8 cellular contexts compared by ENCODE assay signal in the genomic region with DNA sequence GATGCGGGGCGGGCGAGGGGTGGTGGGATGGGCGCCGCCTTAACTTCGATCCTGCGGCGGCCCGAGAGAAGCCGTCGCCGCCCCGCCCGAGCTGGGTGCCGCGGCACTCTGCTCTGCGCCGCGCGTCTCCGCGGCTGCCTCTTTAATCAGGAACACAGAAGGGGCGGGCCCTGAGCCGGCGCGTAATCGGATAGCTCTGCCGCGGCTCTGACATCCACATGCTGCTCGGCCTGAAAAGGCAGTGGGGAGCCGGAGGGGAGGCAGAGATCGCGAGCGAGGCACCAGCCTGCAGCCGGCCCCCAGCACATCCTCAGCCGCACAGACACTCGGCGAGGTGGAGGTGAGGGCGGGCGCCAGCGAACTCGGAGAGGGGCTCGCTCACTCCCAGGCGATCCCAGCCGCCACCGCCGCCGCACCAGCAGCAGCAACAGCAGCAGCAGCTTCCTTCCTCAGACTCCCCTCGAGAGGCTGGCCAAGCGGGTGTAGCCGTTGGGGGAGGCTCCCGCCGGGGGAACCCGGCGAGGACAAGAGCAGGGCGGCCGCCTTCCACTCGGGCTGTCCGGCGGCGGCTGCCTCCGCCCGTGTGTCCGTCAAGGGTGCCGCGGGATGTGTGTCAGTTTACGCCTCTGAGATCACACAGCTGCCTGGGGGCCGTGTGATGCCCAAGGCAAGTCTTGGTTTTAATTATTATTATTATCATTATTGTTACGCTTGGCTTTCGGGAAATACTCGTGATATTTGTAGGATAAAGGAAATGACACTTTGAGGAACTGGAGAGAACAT. TPM values are rescaled to one million over a fixed set of nuclear protein-coding genes. Genes with fewer than 3 reads are reported as not detected.
DNase-seq lines count a peak whose midpoint lies in the region; ATAC-seq and TF ChIP-seq lines count a peak whose summit lies in the region.

A gene with protein sequence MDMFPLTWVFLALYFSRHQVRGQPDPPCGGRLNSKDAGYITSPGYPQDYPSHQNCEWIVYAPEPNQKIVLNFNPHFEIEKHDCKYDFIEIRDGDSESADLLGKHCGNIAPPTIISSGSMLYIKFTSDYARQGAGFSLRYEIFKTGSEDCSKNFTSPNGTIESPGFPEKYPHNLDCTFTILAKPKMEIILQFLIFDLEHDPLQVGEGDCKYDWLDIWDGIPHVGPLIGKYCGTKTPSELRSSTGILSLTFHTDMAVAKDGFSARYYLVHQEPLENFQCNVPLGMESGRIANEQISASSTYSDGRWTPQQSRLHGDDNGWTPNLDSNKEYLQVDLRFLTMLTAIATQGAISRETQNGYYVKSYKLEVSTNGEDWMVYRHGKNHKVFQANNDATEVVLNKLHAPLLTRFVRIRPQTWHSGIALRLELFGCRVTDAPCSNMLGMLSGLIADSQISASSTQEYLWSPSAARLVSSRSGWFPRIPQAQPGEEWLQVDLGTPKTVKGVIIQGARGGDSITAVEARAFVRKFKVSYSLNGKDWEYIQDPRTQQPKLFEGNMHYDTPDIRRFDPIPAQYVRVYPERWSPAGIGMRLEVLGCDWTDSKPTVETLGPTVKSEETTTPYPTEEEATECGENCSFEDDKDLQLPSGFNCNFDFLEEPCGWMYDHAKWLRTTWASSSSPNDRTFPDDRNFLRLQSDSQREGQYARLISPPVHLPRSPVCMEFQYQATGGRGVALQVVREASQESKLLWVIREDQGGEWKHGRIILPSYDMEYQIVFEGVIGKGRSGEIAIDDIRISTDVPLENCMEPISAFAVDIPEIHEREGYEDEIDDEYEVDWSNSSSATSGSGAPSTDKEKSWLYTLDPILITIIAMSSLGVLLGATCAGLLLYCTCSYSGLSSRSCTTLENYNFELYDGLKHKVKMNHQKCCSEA (plus strand): TSS at position 263 of the 783 bp plus-strand sequence. CDS start 790 bp downstream, outside the sequence.

- H3K27ac Mint-ChIP-seq in progenitor cell of endocrine pancreas = peak within 1 kb of the TSS; percentile 73

- H3K27me3 ChIP-seq in right cardiac atrium (ENCODE audit: control insufficient read depth, insufficient read depth) = no peaks in the 10 kb centered on the region

- peaks cover 39% of the 10 kb centered on the region for H3K4me1 Mint-ChIP-seq in progenitor cell of endocrine pancreas (ENCODE audit: low read depth)

- peak within 1 kb of the TSS; percentile 78 for H3K4me3 Mint-ChIP-seq in progenitor cell of endocrine pancreas (ENCODE audit: low read depth)

- H3K9me3 ChIP-seq in right cardiac atrium (ENCODE audit: control insufficient read depth, low read length) = no peaks in the 10 kb centered on the region

- DNase-seq in GM12865 (ENCODE audit: low read depth) (peak; percentile 68), NCI-H1105 treated with DMSO at 0.1 percent for 48 hours (lab: John Stamatoyannopoulos, UW) (peak; percentile 80), astrocyte of the spinal cord (ENCODE audit: low read depth, low spot score) (peak; percentile 94), right cardiac atrium (peak; percentile 85 to 94 (median 93)), progenitor cell of endocrine pancreas (ENCODE audit: low spot score, unreplicated experiment) (peak; percentile 52)
- DNase-seq in effector CD8-positive, alpha-beta T cell (lab: John Stamatoyannopoulos, UW) = no peak

- H3K27ac ChIP-seq in right cardiac atrium (ENCODE audit: low read length) = peak within 1 kb of the TSS; percentile 44

- no peaks in the 10 kb centered on the region for H3K9me3 Mint-ChIP-seq in progenitor cell of endocrine pancreas (ENCODE audit: low read depth)

- no peaks in the 10 kb centered on the region for H3K36me3 Mint-ChIP-seq in progenitor cell of endocrine pancreas (ENCODE audit: insufficient read depth)

- H3K4me1 ChIP-seq in right cardiac atrium (ENCODE audit: control insufficient read depth, insufficient read depth, low read length) = peaks cover 3% of the 10 kb centered on the region

- ATAC-seq in HG02642 (IDR thresholded peaks at IDR 0.05; ENCODE audit: poor library complexity, unreplicated experiment) = peak; percentile 82
- peak; percentile 90 to 93 for ATAC-seq in right cardiac atrium

- H3K27me3 Mint-ChIP-seq in progenitor cell of endocrine pancreas = peaks cover 77% of the 10 kb centered on the region

- in situ Hi-C loops in astrocyte of the spinal cord (cut with HindIII; ENCODE audit: low sequenced_read_pairs) = no loop called here

- intact Hi-C loops in T-helper 1 cell treated with Interleukin-12 subunit alpha and Interleukin-12 subunit beta and Interleukin-4 antibody, amounts not matched to agents 30 ng/mL and 1 ng/mL, for 36 hours (cut with micrococcal nuclease) = loop anchor here (1.0 to 10.0 kb wide), 8 partner anchors 24 to 1730 kb away; no protein-coding TSS in a partner anchor
- intact Hi-C loops in right cardiac atrium (cut with DNase I) = loop anchor here in 2 of 4 donors (5.0 to 10.0 kb wide), 4 partner anchors 245 to 1538 kb away; no protein-coding TSS in a partner anchor

- H3K4me3 ChIP-seq in GM12865 (ENCODE audit: low read depth, low read length) (peak within 1 kb of the TSS; percentile 48), astrocyte of the spinal cord (ENCODE audit: low read depth, low read length) (peak within 1 kb of the TSS; percentile 77), right cardiac atrium (ENCODE audit: low read length) (peak within 1 kb of the TSS; percentile 77)

- WGBS in right cardiac atrium = under 1% methylated on average over 71 of the region's 71 CpGs

- TF ChIP-seq CTCF in GM12865 (IDR thresholded peaks at IDR 0.05; ENCODE audit: insufficient read depth, low read depth, low read length, missing control alignments) (no peak), astrocyte of the spinal cord (IDR thresholded peaks at IDR 0.05; ENCODE audit: low read depth, low read length) (no peak), progenitor cell of endocrine pancreas (IDR thresholded peaks at IDR 0.05; ENCODE audit: unreplicated experiment) (no peak)

RNA-seq across cellular contexts. Expression of the gene that starts here (rescaled TPM):
- total RNA-seq in T-helper 1 cell treated with Interleukin-12 subunit alpha and Interleukin-12 subunit beta and Interleukin-4 antibody, amounts not matched to agents 30 ng/mL and 1 ng/mL, for 36 hours = 11.1 and 11.4 TPM in 2 replicates
- total RNA-seq in right cardiac atrium (10 to 100 TPM in 1 of 4 donors, 1 to 10 TPM in 3; 8.9 to 11.1 (median 9.7) TPM), progenitor cell of endocrine pancreas (6.3 and 14.3 TPM in 2 replicates)
- polyA plus RNA-seq in right cardiac atrium = 5.7 TPM
